In genomic region chr3:49607796-49608195, GRCh38 we compare ENCODE assay signal across 13 cellular contexts. TPM values are rescaled to one million over a fixed set of nuclear protein-coding genes. Genes with fewer than 3 reads are reported as not detected.
DNase-seq lines count a peak whose midpoint lies in the region; FAIRE-seq and TF ChIP-seq lines count a peak whose summit lies in the region.
"Had no signal": no experiment of that assay in that cellular context is flagged by ENCODE, and none has a peak within 500 bp of the region (broad histone marks: within the 10 kb centered on the region; RNA-seq: fewer than 3 reads in every experiment).

No MANE protein-coding gene starts in this region.

- no peak overlapping the region for H2BK120ac ChIP-seq in H1 (replicated peaks; ENCODE audit: low read depth, low read length)

- H3K4me1 ChIP-seq in Loucy (ENCODE audit: insufficient read depth, low read length, poor library complexity, severe bottlenecking) (peaks cover 9% of the 10 kb centered on the region), H1 (replicated peaks in 1 of 4; ENCODE audit: control insufficient read depth in 3 of 4, insufficient read depth in 4 of 4, low read length in 3 of 4) (no peaks in the 10 kb centered on the region), osteoblast (ENCODE audit: insufficient read depth, low read length) (no peaks in the 10 kb centered on the region), small intestine (ENCODE audit: control insufficient read depth in 2 of 2, insufficient read depth in 1 of 2, low read depth in 1 of 2, low read length in 1 of 2) (no peaks in the 10 kb centered on the region)
- H3K4me1 ChIP-seq: transverse colon had no signal

- no peak overlapping the region for H4K5ac ChIP-seq in H1 (ENCODE audit: insufficient read length, low read depth, low read length)

- H2AFZ ChIP-seq in Loucy (ENCODE audit: low read length): 0 out of 2 replicates have a peak overlapping the region, but pooled peaks have one; percentile 31
- no peak overlapping the region for H2AFZ ChIP-seq in H1 (ENCODE audit: low read length)
- no peak overlapping the region for H2AFZ ChIP-seq in osteoblast (ENCODE audit: low read length)

- H3K27me3 ChIP-seq in Loucy (ENCODE audit: insufficient read depth, low read length, poor library complexity, severe bottlenecking): no peaks in the 10 kb centered on the region
- H3K27me3 ChIP-seq in H1 (replicated peaks in 1 of 4; ENCODE audit: control insufficient read depth in 3 of 4, extremely low read depth in 1 of 4, insufficient read depth in 3 of 4, low read length in 3 of 4): no peaks in the 10 kb centered on the region; a peak in 1 of 7 replicates
- no peaks in the 10 kb centered on the region for H3K27me3 ChIP-seq in osteoblast (ENCODE audit: insufficient read depth, low read length)
- H3K27me3 ChIP-seq in small intestine (ENCODE audit: control insufficient read depth in 2 of 2, insufficient read depth in 2 of 2, low read length in 2 of 2): no peaks in the 10 kb centered on the region
- H3K27me3 ChIP-seq: transverse colon had no signal

- H3K23ac ChIP-seq in H1 (ENCODE audit: insufficient read length): no peak overlapping the region

- TF ChIP-seq CTCF in CD14-positive monocyte (IDR thresholded peaks at IDR 0.05) (peak; percentile 34), Loucy (conservative IDR thresholded peaks at IDR 0.05; ENCODE audit: low read length) (peak; percentile 58), H1 (IDR thresholded peaks at IDR 0.05; ENCODE audit: control extremely low read depth in 1 of 3, insufficient read depth in 1 of 3, low read depth in 1 of 3, low read length in 3 of 3) (peak; percentile 8 to 46 (median 8); a peak in 2 of 4 replicates), osteoblast (IDR thresholded peaks at IDR 0.05; ENCODE audit: extremely low read depth, low read depth, low read length) (peak; percentile 35), GM10266 (IDR thresholded peaks at IDR 0.05; ENCODE audit: control insufficient read depth, insufficient read depth, low read depth, missing control alignments) (no peak)

- TF ChIP-seq EP300 in H1 (IDR thresholded peaks at IDR 0.05; ENCODE audit: borderline replicate concordance in 1 of 2, low read depth in 2 of 2, low read length in 2 of 2): no peak

- no peak overlapping the region for H2BK15ac ChIP-seq in H1 (ENCODE audit: low read length)

- H3K27ac Mint-ChIP-seq in CD14-positive monocyte: no peak overlapping the region
- H3K27ac Mint-ChIP-seq: activated naive CD4-positive, alpha-beta T cell treated with anti-CD3 and anti-CD28 coated beads for 36 hours had no signal

- no peak overlapping the region for H2AK5ac ChIP-seq in H1 (ENCODE audit: low read depth, low read length)

- no peak for TF ChIP-seq RAD21 in H1 (IDR thresholded peaks at IDR 0.05 in 1 of 2, conservative IDR thresholded peaks at IDR 0.05 in 1 of 2; ENCODE audit: low read depth in 2 of 2, low read length in 2 of 2)

- H2BK20ac ChIP-seq in H1 (ENCODE audit: low read length): no peak overlapping the region

- intact Hi-C loops in CD14-positive monocyte (cut with micrococcal nuclease): no loop called here

- no peak overlapping the region for H4K8ac ChIP-seq in H1 (ENCODE audit: extremely low read depth, insufficient read depth, low read length)

- no peak overlapping the region for H4K91ac ChIP-seq in H1 (replicated peaks; ENCODE audit: insufficient read length, low read length)

- peaks cover 0 to 3% (median 2%) of the 10 kb centered on the region in 3 donors for H3K27me3 Mint-ChIP-seq in CD14-positive monocyte (ENCODE audit: low read depth in 3 of 3)

- H3K18ac ChIP-seq in H1 (ENCODE audit: extremely low read depth, low read length): no peak overlapping the region

- DNase-seq in CD14-positive monocyte (ENCODE audit: low spot score) (no peak), H1 (ENCODE audit: low read depth in 1 of 2, low spot score in 2 of 2) (no peak), osteoblast (ENCODE audit: insufficient read length, low spot score, missing footprints) (no peak), SHP77 (lab: John Stamatoyannopoulos, UW) (no peak), NCI-H1694 (lab: John Stamatoyannopoulos, UW) (no peak), small intestine (no peak), GM10266 (ENCODE audit: extremely low spot score) (no peak)
- DNase-seq: activated CD4-positive, alpha-beta T cell treated with anti-CD3 and anti-CD28 coated beads for 48 hours; activated naive CD4-positive, alpha-beta T cell treated with anti-CD3 and anti-CD28 coated beads for 36 hours; NCI-H1105 treated with DMSO at 0.1 percent for 48 hours; transverse colon had no signal

- no peak overlapping the region for H2BK12ac ChIP-seq in H1 (ENCODE audit: low read depth, low read length)

- no peak overlapping the region for H3K56ac ChIP-seq in H1 (replicated peaks; ENCODE audit: insufficient read length, low read depth, low read length)

- H3K9me3 ChIP-seq in Loucy (ENCODE audit: insufficient read depth, low read depth, low read length): no peaks in the 10 kb centered on the region
- H3K9me3 ChIP-seq in H1 (ENCODE audit: insufficient read depth in 2 of 2, low read depth in 1 of 2, low read length in 1 of 2): no peaks in the 10 kb centered on the region; a peak in 1 of 4 replicates
- H3K9me3 ChIP-seq in osteoblast (ENCODE audit: low read depth, low read length): no peaks in the 10 kb centered on the region
- H3K9me3 ChIP-seq in small intestine (ENCODE audit: control insufficient read depth, low read depth): no peaks in the 10 kb centered on the region
- H3K9me3 ChIP-seq: mucosa of descending colon, transverse colon had no signal

- H3K27ac ChIP-seq in H1 (ENCODE audit: low read depth, low read length) (no peak overlapping the region), osteoblast (ENCODE audit: low read depth, low read length) (no peak overlapping the region), small intestine (ENCODE audit: low read depth in 1 of 2, low read length in 1 of 2) (no peak overlapping the region)
- H3K27ac ChIP-seq: transverse colon had no signal

- H3K9me3 Mint-ChIP-seq in CD14-positive monocyte: peaks cover 2 to 4% (median 3%) of the 10 kb centered on the region in 7 donors

- H3K14ac ChIP-seq in H1 (ENCODE audit: insufficient read length): no peak overlapping the region

- no peaks in the 10 kb centered on the region for H3K36me3 Mint-ChIP-seq in CD14-positive monocyte

- CTCF ChIA-PET in H1 (lab: Charles Lee; ENCODE audit: partially characterized antibody): interaction anchor here (0.6 to 1.6 kb wide), 7 partner anchors 9 to 167 kb away, joined by 3 to 7 read pairs (median 3); no protein-coding TSS in a partner anchor

- no peaks in the 10 kb centered on the region for H3K9me2 ChIP-seq in Loucy (replicated peaks; ENCODE audit: low read depth, low read length)

- H4K20me1 ChIP-seq in Loucy (ENCODE audit: insufficient read depth, low read length, poor library complexity, severe bottlenecking) (no peaks in the 10 kb centered on the region), H1 (replicated peaks in 1 of 2; ENCODE audit: control insufficient read depth in 1 of 2, insufficient read depth in 2 of 2, low read length in 2 of 2) (no peaks in the 10 kb centered on the region), osteoblast (ENCODE audit: insufficient read depth, low read length) (no peaks in the 10 kb centered on the region)

- no peak overlapping the region for H3K4ac ChIP-seq in H1 (replicated peaks; ENCODE audit: insufficient read length, low read depth, low read length)

- 87% methylated on average over 5 of the region's 5 CpGs; no CpG with 5 or more reads in 1 of the 2 experiments for WGBS in H1 (ENCODE audit: extremely low coverage in 1 of 2, insufficient coverage in 1 of 2, insufficient read length in 1 of 2, insufficient replicate concordance in 2 of 2, low coverage in 1 of 2, low lambda C conversion rate in 2 of 2, missing lambda C conversion rate in 1 of 2), 2 experiments
- 28 to 42% (median 42%) methylated on average over 5 of the region's 5 CpGs for WGBS in small intestine, 3 donors

- no peaks in the 10 kb centered on the region for H3F3A ChIP-seq in Loucy (ENCODE audit: low read depth)

- H3K79me2 ChIP-seq in Loucy (ENCODE audit: insufficient read depth, low read length) (no peaks in the 10 kb centered on the region), H1 (ENCODE audit: control insufficient read depth in 1 of 2, insufficient read depth in 2 of 2, low read length in 2 of 2) (no peaks in the 10 kb centered on the region), osteoblast (ENCODE audit: insufficient read depth, low read length) (no peaks in the 10 kb centered on the region)

- H3K9ac ChIP-seq in Loucy (ENCODE audit: low read depth, low read length, poor library complexity, severe bottlenecking): no peak overlapping the region
- H3K9ac ChIP-seq in H1 (replicated peaks in 1 of 4; ENCODE audit: extremely low read depth in 1 of 4, low read depth in 3 of 4, low read length in 3 of 4): no peak overlapping the region

- H3K36me3 ChIP-seq in Loucy (ENCODE audit: insufficient read depth, low read length): no peaks in the 10 kb centered on the region
- H3K36me3 ChIP-seq in H1 (ENCODE audit: control insufficient read depth in 2 of 4, insufficient read depth in 4 of 4, low read length in 3 of 4): no peaks in the 10 kb centered on the region
- no peaks in the 10 kb centered on the region for H3K36me3 ChIP-seq in osteoblast (ENCODE audit: insufficient read depth, low read length)
- no peaks in the 10 kb centered on the region for H3K36me3 ChIP-seq in small intestine (ENCODE audit: control insufficient read depth in 2 of 2, insufficient read depth in 2 of 2, low read length in 2 of 2)
- H3K36me3 ChIP-seq: transverse colon had no signal

- no peak overlapping the region for H3K4me3 Mint-ChIP-seq in CD14-positive monocyte
- H3K4me3 Mint-ChIP-seq: activated naive CD4-positive, alpha-beta T cell treated with anti-CD3 and anti-CD28 coated beads for 36 hours had no signal

- POLR2A ChIA-PET in H1 (lab: Charles Lee; ENCODE audit: partially characterized antibody): interaction anchor here (1.1 kb wide), 1 partner anchor 180 kb away, joined by 3 read pairs; no protein-coding TSS in a partner anchor

- TF ChIP-seq POLR2A in H1 (IDR thresholded peaks at IDR 0.05; ENCODE audit: control extremely low read depth in 1 of 2, low read depth in 2 of 2, low read length in 2 of 2): no peak

- H3K4me2 ChIP-seq in Loucy (ENCODE audit: low read depth, low read length, poor library complexity, severe bottlenecking) (no peak overlapping the region), H1 (ENCODE audit: insufficient read depth in 1 of 2, low read depth in 2 of 2, low read length in 2 of 2) (no peak overlapping the region), osteoblast (ENCODE audit: insufficient read depth, low read length) (no peak overlapping the region)

- no peak for FAIRE-seq in H1 (lab: Jason Lieb, UNC)
- FAIRE-seq in small intestine (lab: Jason Lieb, UNC): no peak

- no peak overlapping the region for H3K4me3 ChIP-seq in Loucy (ENCODE audit: low read length, poor library complexity, severe bottlenecking)
- no peak overlapping the region for H3K4me3 ChIP-seq in H1 (ENCODE audit: extremely low read depth in 1 of 4, insufficient read depth in 2 of 4, low read depth in 3 of 4, low read length in 4 of 4)
- no peak overlapping the region for H3K4me3 ChIP-seq in osteoblast (ENCODE audit: insufficient read depth, low read length)
- no peak overlapping the region for H3K4me3 ChIP-seq in small intestine (ENCODE audit: low read depth in 1 of 2, low read length in 2 of 2)
- H3K4me3 ChIP-seq: mucosa of descending colon, transverse colon had no signal

- H3K79me1 ChIP-seq in H1 (ENCODE audit: low read depth, low read length): no peaks in the 10 kb centered on the region

- no peaks in the 10 kb centered on the region for H3K4me1 Mint-ChIP-seq in CD14-positive monocyte

- no peak overlapping the region for H2BK5ac ChIP-seq in H1 (ENCODE audit: low read depth, low read length)

- H3K23me2 ChIP-seq in H1 (ENCODE audit: low read depth, low read length): no peaks in the 10 kb centered on the region

RNA-seq across cellular contexts. Expression of gene BSN, which starts 53.5 kb away (rescaled TPM):
- not detected for polyA plus RNA-seq in CD14-positive monocyte
- 2.9 and 3.0 TPM in 2 replicates for total RNA-seq in H1 (2021; fragmentation: NEBNext Ultra II Directional; extraction: Animal tissue kit (Norgen Biotek cat#: 25700))
- 0.60 and 0.83 TPM in 2 replicates for polyA plus RNA-seq in H1 (2011; rRNA removed)
- polyA plus RNA-seq in H1 (2011; cell fraction: cytosol; rRNA removed): 0.45 TPM
- 1.6 TPM for polyA plus RNA-seq in H1 (2011; cell fraction: nucleus; rRNA removed)
- polyA plus RNA-seq in H1 (2012, experiment 1 of 2): 1.0 to 1.4 TPM (median 1.3 TPM) in 4 replicates
- polyA plus RNA-seq in H1 (2012, experiment 2 of 2): 0.85 TPM
- 0.87 TPM for polyA plus RNA-seq in H1 (2013, experiment 1 of 2)
- polyA plus RNA-seq in H1 (2013, experiment 2 of 2): 0.88 TPM
- polyA minus RNA-seq in H1 (2011; rRNA and poly(A)+ RNA removed): 1.5 and 1.9 TPM in 2 replicates
- 1.8 TPM for polyA minus RNA-seq in H1 (2011; cell fraction: cytosol; rRNA and poly(A)+ RNA removed)
- polyA minus RNA-seq in H1 (2011; cell fraction: nucleus; rRNA and poly(A)+ RNA removed): 2.5 TPM
- total RNA-seq in osteoblast: under 0.01 and 0.29 TPM in 2 replicates
- polyA plus RNA-seq in small intestine: under 1 TPM in 2 of 3 donors, not detected in 1; under 0.01 to 0.64 TPM
